In the genomic region with DNA sequence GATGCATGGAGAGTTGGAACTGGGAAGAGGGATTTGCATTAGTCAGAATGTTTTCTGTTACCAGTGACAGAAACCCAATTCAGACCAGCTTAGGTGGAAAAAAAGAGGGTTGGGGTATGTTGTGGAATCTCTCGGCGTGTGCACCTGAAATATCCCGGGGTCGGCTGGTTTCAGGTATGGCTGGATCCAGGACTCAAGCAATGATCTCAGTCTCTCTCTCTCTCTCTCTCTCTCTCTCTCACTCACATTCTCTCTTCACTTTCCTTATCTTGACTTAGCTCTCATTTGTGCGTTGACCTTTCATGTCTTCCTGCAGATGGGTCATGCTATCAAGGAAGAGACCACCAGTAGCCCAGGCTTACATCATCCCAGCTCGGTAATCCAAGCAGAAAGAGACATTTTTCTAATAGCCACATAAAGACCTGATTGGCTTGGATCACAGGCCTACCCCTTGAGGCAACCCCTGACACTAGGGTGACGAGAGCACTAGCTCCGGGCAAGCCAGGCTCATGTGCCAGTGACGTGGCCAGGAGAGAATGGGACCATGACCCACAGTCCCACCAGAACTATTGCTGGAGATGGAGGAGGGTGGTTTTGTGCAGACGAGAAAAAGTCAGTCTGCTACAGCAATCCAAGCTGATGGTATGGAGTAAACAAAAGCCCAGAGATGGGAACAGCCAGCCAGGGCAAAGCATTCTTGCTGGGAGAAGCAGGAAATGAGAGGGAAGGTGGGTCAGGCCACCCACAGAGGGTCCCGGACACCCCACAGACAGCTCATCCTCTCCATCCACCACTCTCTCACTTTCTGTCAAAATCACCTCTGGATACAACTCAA, we compare ENCODE assay signal across 20 cellular contexts.
DNase-seq lines count a peak whose midpoint lies in the region; ATAC-seq and TF ChIP-seq lines count a peak whose summit lies in the region.
"Had no signal": no experiment of that assay in that cellular context is flagged by ENCODE, and none has a peak within 500 bp of the region (broad histone marks: within the 10 kb centered on the region; RNA-seq: fewer than 3 reads in every experiment).

No MANE protein-coding gene starts in this region.

- no peak overlapping the region for H2AFZ ChIP-seq in GM23338

- peaks cover 15% of the 10 kb centered on the region; the same call in 1 of the 2 replicates for H3K4me1 ChIP-seq in GM23338 (ENCODE audit: insufficient read depth)

- H3K36me3 Mint-ChIP-seq in activated T-cell treated with anti-CD3 and anti-CD28 coated beads, Interleukin-2, amount 50 U/mL, for 24 hours (ENCODE audit: low read depth), result peaks cover 5% of the 10 kb centered on the region
- peaks cover 10% of the 10 kb centered on the region for H3K36me3 Mint-ChIP-seq in GM23338 (ENCODE audit: low read depth)
- peaks cover 7% of the 10 kb centered on the region for H3K36me3 Mint-ChIP-seq in activated T-helper 17 cell treated with anti-CD3 and anti-CD28 coated beads, Interleukin-2, amount 50 U/mL, for 72 hours (ENCODE audit: low read depth)
- H3K36me3 Mint-ChIP-seq in nephron (ENCODE audit: low read depth), result peaks cover 6% of the 10 kb centered on the region

- no peak overlapping the region for H3K4me3 Mint-ChIP-seq in activated T-cell treated with anti-CD3 and anti-CD28 coated beads, Interleukin-2, amount 50 U/mL, for 24 hours
- no peak overlapping the region for H3K4me3 Mint-ChIP-seq in GM23338
- peak overlapping the region; percentile 66 for H3K4me3 Mint-ChIP-seq in activated T-helper 17 cell treated with anti-CD3 and anti-CD28 coated beads, Interleukin-2, amount 50 U/mL, for 72 hours
- H3K4me3 Mint-ChIP-seq in nephron, result no peak overlapping the region
- H3K4me3 Mint-ChIP-seq: CD4-positive, CD25-positive, alpha-beta regulatory T cell had no signal

- H3K27ac Mint-ChIP-seq in activated T-cell treated with anti-CD3 and anti-CD28 coated beads, Interleukin-2, amount 50 U/mL, for 24 hours, result peak overlapping the region; percentile 84
- H3K27ac Mint-ChIP-seq in GM23338 (no peak overlapping the region), nephron (peak overlapping the region; percentile 1 to 58 (median 57))
- H3K27ac Mint-ChIP-seq in activated T-helper 17 cell treated with anti-CD3 and anti-CD28 coated beads, Interleukin-2, amount 50 U/mL, for 72 hours, result peak overlapping the region; percentile 85

- H3K4me3 ChIP-seq in GM23338, result no peak overlapping the region
- H3K4me3 ChIP-seq: lung, thoracic aorta had no signal

- H3K36me3 ChIP-seq in GM23338 (ENCODE audit: insufficient read depth), result no peaks in the 10 kb centered on the region
- H3K36me3 ChIP-seq: thoracic aorta had no signal

- peaks cover 11% of the 10 kb centered on the region for H3K9me3 Mint-ChIP-seq in activated T-cell treated with anti-CD3 and anti-CD28 coated beads, Interleukin-2, amount 50 U/mL, for 24 hours
- H3K9me3 Mint-ChIP-seq in GM23338, result peaks cover 13% of the 10 kb centered on the region
- H3K9me3 Mint-ChIP-seq in activated T-helper 17 cell treated with anti-CD3 and anti-CD28 coated beads, Interleukin-2, amount 50 U/mL, for 72 hours, result peaks cover 8% of the 10 kb centered on the region
- H3K9me3 Mint-ChIP-seq in nephron, result peaks cover 16% of the 10 kb centered on the region

- no peaks in the 10 kb centered on the region for H3F3A ChIP-seq in GM23338 (replicated peaks; ENCODE audit: low read depth)

- no peaks in the 10 kb centered on the region for H4K20me1 ChIP-seq in GM23338 (replicated peaks; ENCODE audit: insufficient read depth)

- H3K4me2 ChIP-seq in GM23338, result 0 out of 2 replicates have a peak overlapping the region, but pooled peaks have one; percentile 26

- TF ChIP-seq CTCF in GM23338 (conservative IDR thresholded peaks at IDR 0.05; ENCODE audit: low read depth in 2 of 2) (no peak), nephron (IDR thresholded peaks at IDR 0.05; ENCODE audit: unreplicated experiment in 3 of 3) (no peak)

- no peak for ATAC-seq in GM23338
- no peak for ATAC-seq in activated T-helper 17 cell treated with anti-CD3 and anti-CD28 coated beads, Interleukin-2, amount 50 U/mL, for 72 hours (replicated peaks)
- ATAC-seq: PC-3 had no signal

- no peaks in the 10 kb centered on the region for H3K27me3 Mint-ChIP-seq in activated T-cell treated with anti-CD3 and anti-CD28 coated beads, Interleukin-2, amount 50 U/mL, for 24 hours
- H3K27me3 Mint-ChIP-seq in GM23338 (ENCODE audit: insufficient read depth, low read depth, poor library complexity) (peaks cover 9% of the 10 kb centered on the region), nephron (ENCODE audit: low read depth) (peaks cover 3% of the 10 kb centered on the region)
- no peaks in the 10 kb centered on the region for H3K27me3 Mint-ChIP-seq in activated T-helper 17 cell treated with anti-CD3 and anti-CD28 coated beads, Interleukin-2, amount 50 U/mL, for 72 hours
- H3K27me3 Mint-ChIP-seq: CD4-positive, CD25-positive, alpha-beta regulatory T cell had no signal

- no peak for DNase-seq in activated T-cell treated with anti-CD3 and anti-CD28 coated beads, Interleukin-2, amount 50 U/mL, for 24 hours
- no peak for DNase-seq in activated T-cell treated with anti-CD3 and anti-CD28 coated beads, Interleukin-2, amount 50 U/mL, for 48 hours
- DNase-seq in GM23338 (ENCODE audit: low spot score) (no peak), KG1 (lab: John Stamatoyannopoulos, UW) (no peak), AML-193 (lab: John Stamatoyannopoulos, UW) (no peak)
- no peak for DNase-seq in activated CD8-positive, alpha-beta memory T cell treated with anti-CD3 and anti-CD28 coated beads, Interleukin-2, amount 50 U/mL, for 48 hours
- DNase-seq: activated CD4-positive, alpha-beta T cell treated with anti-CD3 and anti-CD28 coated beads for 4 hours; caudate nucleus; CD4-positive, CD25-positive, alpha-beta regulatory T cell; glutamatergic neuron; GOT3; kidney glomerular epithelial cell; NCI-H1092 treated with DMSO at 0.1 percent for 48 hours; NCI-H2029 treated with DMSO at 0.1 percent for 48 hours; PC-3; SHP77 treated with DMSO at 0.1 percent for 48 hours had no signal

- peaks cover 42% of the 10 kb centered on the region for H3K4me1 Mint-ChIP-seq in activated T-cell treated with anti-CD3 and anti-CD28 coated beads, Interleukin-2, amount 50 U/mL, for 24 hours (ENCODE audit: low read depth)
- H3K4me1 Mint-ChIP-seq in GM23338 (peaks cover 25% of the 10 kb centered on the region), nephron (peaks cover 38% of the 10 kb centered on the region)
- peaks cover 32% of the 10 kb centered on the region for H3K4me1 Mint-ChIP-seq in activated T-helper 17 cell treated with anti-CD3 and anti-CD28 coated beads, Interleukin-2, amount 50 U/mL, for 72 hours

- no peaks in the 10 kb centered on the region for H3K79me2 ChIP-seq in GM23338 (replicated peaks; ENCODE audit: insufficient read depth)

- no peaks in the 10 kb centered on the region for H3K27me3 ChIP-seq in GM23338 (ENCODE audit: insufficient read depth)

- H3K9me2 ChIP-seq in GM23338 (ENCODE audit: insufficient read depth), result no peaks in the 10 kb centered on the region

- H3K27ac ChIP-seq in GM23338 (ENCODE audit: low read depth), result no peak overlapping the region
- H3K27ac ChIP-seq: thoracic aorta had no signal

TF ChIP-seq in GM23338, 12 proteins besides CTCF, POLR2A, EP300 and RAD21 (continues in another document):
- TF ChIP-seq EZH2phosphoT487 (IDR thresholded peaks at IDR 0.05; ENCODE audit: unreplicated experiment), result no peak
